Comparison of ENCODE assay signal across 11 cellular contexts in the genomic region with DNA sequence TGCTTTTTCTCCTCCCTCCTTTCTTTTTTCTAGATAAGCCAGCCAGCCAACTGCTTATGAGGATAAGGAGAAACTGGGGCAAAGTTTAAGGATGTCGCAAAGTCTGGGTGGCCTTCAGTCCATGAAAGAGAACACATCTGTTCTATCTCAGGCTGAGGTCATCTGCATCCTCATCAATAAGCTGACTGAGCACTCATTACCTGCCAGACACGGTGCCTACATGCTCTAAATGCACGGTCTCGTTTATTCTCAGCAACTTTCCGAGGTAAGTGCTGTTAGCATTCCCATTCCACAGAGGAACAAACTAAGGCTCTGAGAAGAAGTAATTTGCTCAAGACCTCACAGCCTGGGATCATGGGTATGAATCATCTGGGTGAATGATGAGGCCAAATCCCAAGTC.
"Had no signal": no experiment of that assay in that cellular context is flagged by ENCODE, and none has a peak within 500 bp of the region (broad histone marks: within the 10 kb centered on the region; RNA-seq: fewer than 3 reads in every experiment).

No MANE protein-coding gene starts in this region.

- H3K27me3 ChIP-seq: sigmoid colon had no signal

- H3K4me3 ChIP-seq: lung, mucosa of descending colon, psoas muscle, sigmoid colon had no signal

- H3K27ac ChIP-seq: psoas muscle, sigmoid colon had no signal

- DNase-seq: hypothalamus; naive thymus-derived CD8-positive, alpha-beta T cell; psoas muscle; sigmoid colon; stimulated activated CD4-positive, alpha-beta T cell treated with anti-CD3 and anti-CD28 coated beads, Interleukin-2, amount 100 ng/mL, for 24 hours; stimulated activated naive CD4-positive, alpha-beta T cell had no signal

- H3K27me3 Mint-ChIP-seq: naive thymus-derived CD8-positive, alpha-beta T cell; type B pancreatic cell had no signal

- H3K9me3 Mint-ChIP-seq: naive thymus-derived CD8-positive, alpha-beta T cell; type B pancreatic cell had no signal

- H3K4me3 Mint-ChIP-seq: type B pancreatic cell had no signal

- H3K27ac Mint-ChIP-seq: type B pancreatic cell had no signal

- FAIRE-seq: astrocyte had no signal

- H3K9me3 ChIP-seq: mucosa of descending colon, psoas muscle, sigmoid colon had no signal

- ATAC-seq: activated CD4-positive, CD25-positive, alpha-beta regulatory T cell treated with anti-CD3 and anti-CD28 coated beads, Interleukin-2, amount 50 U/mL, for 24 hours; mucosa of descending colon; naive thymus-derived CD8-positive, alpha-beta T cell; psoas muscle had no signal

- H3K36me3 ChIP-seq: sigmoid colon had no signal
